ENCODE assay signal across 29 cellular contexts in the genomic region with DNA sequence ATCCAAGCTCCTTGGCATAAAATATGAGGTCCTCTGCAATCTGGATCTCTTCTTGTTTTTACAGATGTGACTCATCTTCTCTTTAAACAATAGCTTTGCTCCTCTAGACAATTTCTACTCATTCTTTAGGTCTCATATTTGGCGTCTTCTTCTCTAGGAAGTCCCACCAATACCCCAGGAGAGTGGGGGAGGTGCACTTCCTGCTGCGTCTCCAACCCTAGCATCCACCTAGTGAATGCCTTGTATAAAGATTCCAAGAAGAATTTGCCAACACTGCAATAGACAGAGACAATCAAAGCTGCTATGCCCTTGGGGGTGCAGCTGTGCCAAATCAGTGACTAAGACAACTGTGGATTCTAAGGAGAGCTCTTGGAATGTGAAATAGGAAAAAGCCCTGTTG. TPM values are rescaled to one million over a fixed set of nuclear protein-coding genes. Genes with fewer than 3 reads are reported as not detected.
DNase-seq lines count a peak whose midpoint lies in the region; ATAC-seq and TF ChIP-seq lines count a peak whose summit lies in the region.
"Had no signal": no experiment of that assay in that cellular context is flagged by ENCODE, and none has a peak within 500 bp of the region (broad histone marks: within the 10 kb centered on the region; RNA-seq: fewer than 3 reads in every experiment).

No MANE protein-coding gene starts in this region.

- no peak for TF ChIP-seq CTCF in fibroblast of pulmonary artery (IDR thresholded peaks at IDR 0.05; ENCODE audit: low read length, missing control alignments)
- no peak for TF ChIP-seq CTCF in OCI-LY7 (conservative IDR thresholded peaks at IDR 0.05; ENCODE audit: low read length)

- ATAC-seq in GM21515 (IDR thresholded peaks at IDR 0.05; ENCODE audit: unreplicated experiment) (no peak), GM21528 (IDR thresholded peaks at IDR 0.05; ENCODE audit: low FRiP score, unreplicated experiment) (no peak)
- ATAC-seq: activated CD8-positive, alpha-beta T cell treated with anti-CD3 and anti-CD28 coated beads, Interleukin-2, amount 10 ng/mL, durations not matched to agents 7 days and 5 days; gastroesophageal sphincter; GM12878; left lung; naive thymus-derived CD8-positive, alpha-beta T cell had no signal

- no TSS peak for BruUV-seq in OCI-LY7 (replicated peaks; lab: Mats Ljungman, UMichigan)

- H3K4me1 ChIP-seq in SJCRH30 (peaks cover 3% of the 10 kb centered on the region; the same call in 1 of the 2 replicates), OCI-LY7 (ENCODE audit: insufficient read depth, low read length, poor library complexity, severe bottlenecking) (no peaks in the 10 kb centered on the region)
- H3K4me1 ChIP-seq: gastroesophageal sphincter, HAP-1, left lung had no signal

- no peaks in the 10 kb centered on the region for H3K27me3 ChIP-seq in SJCRH30
- H3K27me3 ChIP-seq: gastroesophageal sphincter, left lung, ovary had no signal

- intact Hi-C loops in OCI-LY7 (cut with micrococcal nuclease; ENCODE audit: unreplicated experiment): no loop called here

- DNase-seq in ELR (ENCODE audit: low read depth) (peak; percentile 36), SJCRH30 (peak; percentile 44 to 65), fibroblast of pulmonary artery (ENCODE audit: low read depth) (peak; percentile 59), OCI-LY7 (ENCODE audit: low spot score) (no peak)
- DNase-seq in stimulated activated CD4-positive, alpha-beta T cell treated with anti-CD3 and anti-CD28 coated beads, Interleukin-1b, Interleukin-23, amount 100 ng/mL, for 48 hours: no peak
- DNase-seq: activated CD8-positive, alpha-beta T cell treated with anti-CD3 and anti-CD28 coated beads, Interleukin-2, amount 10 ng/mL, durations not matched to agents 7 days and 5 days; activated effector memory CD4-positive, alpha-beta T cell treated with anti-CD3 and anti-CD28 coated beads, Interleukin-2, amount 50 U/mL, for 16 hours; activated T-cell treated with anti-CD3 and anti-CD28 coated beads for 4 hours; COR-L47; effector CD8-positive, alpha-beta T cell; erythroblast; hypothalamus; left lung; MM.1S; naive thymus-derived CD8-positive, alpha-beta T cell; NCI-H1417 treated with DMSO at 0.1 percent for 48 hours; NCI-H446; NCI-H82; ovary; retina; Right ventricle myocardium superior; stimulated activated CD4-positive, alpha-beta T cell treated with anti-CD3 and anti-CD28 coated beads, Interleukin-4, amount 100 ng/mL, for 24 hours; stimulated activated naive CD4-positive, alpha-beta T cell; T-helper 1 cell had no signal

- H3K79me2 ChIP-seq in OCI-LY7 (ENCODE audit: insufficient read depth, low read depth, low read length): no peaks in the 10 kb centered on the region

- H3K9me3 ChIP-seq in SJCRH30 (replicated peaks): no peaks in the 10 kb centered on the region
- H3K9me3 ChIP-seq in OCI-LY7 (ENCODE audit: low read length): no peaks in the 10 kb centered on the region
- H3K9me3 ChIP-seq: gastroesophageal sphincter, HAP-1, left lung, ovary had no signal

- POLR2A ChIA-PET in OCI-LY7 (lab: Charles Lee): interaction anchor here (1.1 kb wide), 1 partner anchor 23 kb away, joined by 3 read pairs; no protein-coding TSS in a partner anchor

- H3K4me3 ChIP-seq in SJCRH30 (no peak overlapping the region), fibroblast of pulmonary artery (replicated peaks; ENCODE audit: low read depth, low read length) (no peak overlapping the region), OCI-LY7 (ENCODE audit: low read depth, low read length, poor library complexity, severe bottlenecking) (no peak overlapping the region)
- H3K4me3 ChIP-seq: gastroesophageal sphincter, GM12878, HAP-1, left lung, ovary had no signal

- H3K9me2 ChIP-seq in OCI-LY7 (ENCODE audit: insufficient read depth, low read length): no peaks in the 10 kb centered on the region

- CTCF ChIA-PET in OCI-LY7 (lab: Charles Lee; ENCODE audit: unreplicated experiment): no interaction called here

- H3K36me3 ChIP-seq in SJCRH30 (no peaks in the 10 kb centered on the region), OCI-LY7 (ENCODE audit: insufficient read depth, low read length) (no peaks in the 10 kb centered on the region)
- H3K36me3 ChIP-seq: gastroesophageal sphincter, HAP-1, left lung, ovary had no signal

- H4K20me1 ChIP-seq in OCI-LY7 (ENCODE audit: insufficient read depth, low read length): no peaks in the 10 kb centered on the region

- H3K4me2 ChIP-seq in OCI-LY7 (ENCODE audit: low read length): no peak overlapping the region

- no peak overlapping the region for H2AFZ ChIP-seq in OCI-LY7 (ENCODE audit: low read length)

- H3K27ac ChIP-seq in SJCRH30 (no peak overlapping the region), OCI-LY7 (ENCODE audit: low read depth, low read length, poor library complexity, severe bottlenecking) (no peak overlapping the region)
- H3K27ac ChIP-seq: gastroesophageal sphincter, left lung, ovary had no signal

RNA-seq across cellular contexts. Expression of a gene that starts 45.7 kb away (rescaled TPM):
- total RNA-seq in SJCRH30 (2014; rRNA removed; shearing (Covaris generic)): 18.8 and 23.3 TPM in 2 replicates
- 15.3 and 16.8 TPM in 2 replicates for total RNA-seq in OCI-LY7 (2014; rRNA removed; shearing (Covaris generic))
- total RNA-seq in OCI-LY7 (2022): 18.9 and 22.4 TPM in 2 replicates

Comparison
In these comparisons a context has a peak if more than half of its experiments do, and no peak if none do; other contexts are left out.
1. DNase-seq: peak in ELR (single experiment), SJCRH30 (2 of 2) and fibroblast of pulmonary artery (single experiment); none in OCI-LY7 (single experiment) and stimulated activated CD4-positive, alpha-beta T cell treated with anti-CD3 and anti-CD28 coated beads, Interleukin-1b, Interleukin-23, amount 100 ng/mL, for 48 hours (single experiment).